In the genomic region with DNA sequence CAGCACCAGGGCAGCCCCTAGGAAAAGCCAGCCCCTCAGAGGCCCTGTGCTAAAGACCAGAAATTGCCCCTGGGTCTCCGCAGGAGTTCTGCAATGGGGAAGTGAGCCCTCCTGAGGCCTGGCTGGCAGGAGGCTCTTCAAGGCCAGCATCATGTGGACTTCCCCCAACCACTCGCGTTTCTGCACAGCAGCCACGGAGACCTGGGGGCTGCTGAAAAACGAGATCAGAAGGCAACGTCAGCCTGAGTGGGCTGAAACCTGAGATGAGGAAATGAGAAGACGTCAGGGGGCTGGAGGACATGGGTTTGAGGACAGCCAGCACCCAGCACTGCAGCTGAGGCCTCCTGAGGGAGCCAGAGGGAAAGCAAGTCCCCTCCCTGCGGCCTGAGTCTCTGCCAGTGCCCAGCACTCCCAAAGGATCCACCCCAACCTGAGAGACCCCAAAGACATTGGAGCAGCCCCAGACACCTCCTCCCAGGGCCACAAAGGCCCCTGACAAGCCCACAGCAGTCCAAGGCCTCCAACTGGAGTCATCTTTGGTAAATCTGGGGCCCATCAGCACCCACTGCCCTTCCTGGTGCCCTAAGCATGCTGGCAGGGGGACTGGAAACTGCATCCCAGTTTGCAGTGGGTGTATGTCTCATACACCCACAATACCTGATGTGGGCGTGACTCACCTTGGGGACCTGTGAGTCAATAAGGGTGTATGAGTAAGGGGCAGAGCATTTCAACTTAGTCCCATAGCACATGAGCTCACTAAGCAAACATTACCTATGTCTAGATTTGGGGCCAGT, we compare ENCODE assay signal across 8 cellular contexts.
DNase-seq lines count a peak whose midpoint lies in the region; ATAC-seq and TF ChIP-seq lines count a peak whose summit lies in the region.

No MANE protein-coding gene starts in this region.

- DNase-seq in NOMO-1 (lab: John Stamatoyannopoulos, UW; ENCODE audit: unreplicated experiment in 2 of 2) (peak; percentile 57 to 65), astrocyte of the spinal cord (ENCODE audit: low read depth, low spot score) (peak; percentile 80), GF-D8 (lab: John Stamatoyannopoulos, UW) (no peak), NCI-H2171 treated with DMSO at 0.1 percent for 48 hours (lab: John Stamatoyannopoulos, UW) (no peak), NCI-H1092 treated with DMSO at 0.1 percent for 48 hours (lab: John Stamatoyannopoulos, UW) (no peak)
- DNase-seq in stimulated activated CD4-positive, alpha-beta T cell treated with anti-CD3 and anti-CD28 coated beads, Interleukin-4, amount 100 ng/mL, for 1 hour: peak; percentile 62

- no peak for TF ChIP-seq CTCF in astrocyte of the spinal cord (IDR thresholded peaks at IDR 0.05; ENCODE audit: low read depth, low read length)

- no peak overlapping the region for H3K4me3 ChIP-seq in astrocyte of the spinal cord (ENCODE audit: low read depth, low read length)

- in situ Hi-C loops in astrocyte of the spinal cord (cut with HindIII; ENCODE audit: low sequenced_read_pairs): no loop called here

- peak; percentile 34 for ATAC-seq in GM21717 (IDR thresholded peaks at IDR 0.05; ENCODE audit: unreplicated experiment)

- TF ChIP-seq POLR2A in GM10847 (IDR thresholded peaks at IDR 0.05; ENCODE audit: extremely low read depth, insufficient read length): peak; percentile 48

Comparison
In these comparisons a context has a peak if more than half of its experiments do, and no peak if none do; other contexts are left out.
1. DNase-seq: peak in NOMO-1 (2 of 2), astrocyte of the spinal cord (single experiment) and stimulated activated CD4-positive, alpha-beta T cell treated with anti-CD3 and anti-CD28 coated beads, Interleukin-4, amount 100 ng/mL, for 1 hour (single experiment); none in GF-D8 (single experiment), NCI-H2171 treated with DMSO at 0.1 percent for 48 hours (single experiment) and NCI-H1092 treated with DMSO at 0.1 percent for 48 hours (single experiment).